In the genomic region with DNA sequence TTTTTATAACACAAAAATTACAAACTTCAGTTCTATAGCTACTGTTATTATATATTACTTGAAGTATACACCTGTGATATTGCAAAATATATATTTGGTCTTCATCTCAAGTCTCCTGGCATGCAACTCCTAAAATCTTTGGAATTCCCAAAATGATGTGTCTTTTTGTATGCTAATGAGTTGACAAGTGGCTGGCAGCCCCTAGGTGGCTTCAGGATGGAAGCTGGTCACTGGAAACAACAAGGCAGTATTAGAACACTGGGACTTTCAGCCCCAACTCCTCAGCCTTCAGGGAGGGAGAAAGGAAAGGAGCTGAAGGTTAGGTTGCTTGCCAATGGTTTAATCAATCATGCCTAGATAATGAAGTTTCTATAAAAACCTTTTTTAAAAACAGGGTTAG, we compare ENCODE assay signal across 1 cellular context.
TF ChIP-seq lines count a peak whose summit lies in the region.

No MANE protein-coding gene starts in this region.

TF ChIP-seq in WTC11, 78 proteins besides CTCF, POLR2A, EP300 and RAD21 (continued from another document):
- TF ChIP-seq, protein P1, sequence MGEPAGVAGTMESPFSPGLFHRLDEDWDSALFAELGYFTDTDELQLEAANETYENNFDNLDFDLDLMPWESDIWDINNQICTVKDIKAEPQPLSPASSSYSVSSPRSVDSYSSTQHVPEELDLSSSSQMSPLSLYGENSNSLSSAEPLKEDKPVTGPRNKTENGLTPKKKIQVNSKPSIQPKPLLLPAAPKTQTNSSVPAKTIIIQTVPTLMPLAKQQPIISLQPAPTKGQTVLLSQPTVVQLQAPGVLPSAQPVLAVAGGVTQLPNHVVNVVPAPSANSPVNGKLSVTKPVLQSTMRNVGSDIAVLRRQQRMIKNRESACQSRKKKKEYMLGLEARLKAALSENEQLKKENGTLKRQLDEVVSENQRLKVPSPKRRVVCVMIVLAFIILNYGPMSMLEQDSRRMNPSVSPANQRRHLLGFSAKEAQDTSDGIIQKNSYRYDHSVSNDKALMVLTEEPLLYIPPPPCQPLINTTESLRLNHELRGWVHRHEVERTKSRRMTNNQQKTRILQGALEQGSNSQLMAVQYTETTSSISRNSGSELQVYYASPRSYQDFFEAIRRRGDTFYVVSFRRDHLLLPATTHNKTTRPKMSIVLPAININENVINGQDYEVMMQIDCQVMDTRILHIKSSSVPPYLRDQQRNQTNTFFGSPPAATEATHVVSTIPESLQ (CRISPR knock-in tag; IDR thresholded peaks at IDR 0.05), result no peak
